In genomic region chr11:65685981-65686380, GRCh38 we compare ENCODE assay signal across 28 cellular contexts.
"Had no signal": no experiment of that assay in that cellular context is flagged by ENCODE, and none has a peak within 500 bp of the region (broad histone marks: within the 10 kb centered on the region; RNA-seq: fewer than 3 reads in every experiment).

No MANE protein-coding gene starts in this region.

- H3K27me3 Mint-ChIP-seq: activated naive CD8-positive, alpha-beta T cell treated with anti-CD3 and anti-CD28 coated beads for 36 hours; natural killer cell treated with Interleukin-12 subunit alpha and Interleukin-12 subunit beta and Interleukin-15 and Interleukin-18, amount 100 ng/mL, for 72 hours had no signal

- ATAC-seq: activated CD4-positive, CD25-positive, alpha-beta regulatory T cell treated with anti-CD3 and anti-CD28 coated beads, Interleukin-2, amount 50 U/mL, for 24 hours; left lobe of liver; mucosa of descending colon; natural killer cell treated with Interleukin-12 subunit alpha and Interleukin-12 subunit beta and Interleukin-15 and Interleukin-18, amount 100 ng/mL, for 72 hours; T-helper 17 cell had no signal

- H3K4me3 ChIP-seq: adrenal gland, ascending aorta, lung, mucosa of descending colon had no signal

- H3K27me3 ChIP-seq: adrenal gland, ascending aorta had no signal

- FAIRE-seq: endothelial cell of umbilical vein, frontal cortex, urothelium cell line had no signal

- H3K27ac ChIP-seq: adrenal gland, ascending aorta, WERI-Rb-1 had no signal

- H3K36me3 Mint-ChIP-seq: activated CD4-positive, alpha-beta memory T cell treated with anti-CD3 and anti-CD28 coated beads for 36 hours; activated naive CD8-positive, alpha-beta T cell treated with anti-CD3 and anti-CD28 coated beads for 36 hours; brain; natural killer cell treated with Interleukin-12 subunit alpha and Interleukin-12 subunit beta and Interleukin-15 and Interleukin-18, amount 100 ng/mL, for 72 hours had no signal

- H3K4me3 Mint-ChIP-seq: activated CD4-positive, alpha-beta memory T cell treated with anti-CD3 and anti-CD28 coated beads for 36 hours; activated naive CD4-positive, alpha-beta T cell treated with anti-CD3 and anti-CD28 coated beads for 36 hours; activated naive CD8-positive, alpha-beta T cell treated with anti-CD3 and anti-CD28 coated beads for 36 hours; activated T-helper 1 cell treated with anti-CD3 and anti-CD28 coated beads, Interleukin-12 subunit alpha, Interleukin-12 subunit beta, Interleukin-2, Interleukin-4 antibody, amounts not matched to agents 30 ng/mL and 10 ng/mL and 1 ng/mL, durations not matched to agents 14 hours and 24 hours and 36 hours; brain; natural killer cell treated with Interleukin-12 subunit alpha and Interleukin-12 subunit beta and Interleukin-15 and Interleukin-18, amount 100 ng/mL, for 72 hours; T-helper 17 cell had no signal

- H3K4me1 ChIP-seq: adrenal gland, ascending aorta had no signal

- H3K9me3 Mint-ChIP-seq: activated CD4-positive, alpha-beta memory T cell treated with anti-CD3 and anti-CD28 coated beads for 36 hours; activated naive CD4-positive, alpha-beta T cell treated with anti-CD3 and anti-CD28 coated beads for 36 hours; activated naive CD8-positive, alpha-beta T cell treated with anti-CD3 and anti-CD28 coated beads for 36 hours; activated T-helper 1 cell treated with anti-CD3 and anti-CD28 coated beads, Interleukin-12 subunit alpha, Interleukin-12 subunit beta, Interleukin-2, Interleukin-4 antibody, amounts not matched to agents 30 ng/mL and 10 ng/mL and 1 ng/mL, durations not matched to agents 14 hours and 24 hours and 36 hours; brain; natural killer cell treated with Interleukin-12 subunit alpha and Interleukin-12 subunit beta and Interleukin-15 and Interleukin-18, amount 100 ng/mL, for 72 hours had no signal

- H3K9me3 ChIP-seq: adrenal gland, ascending aorta, mucosa of descending colon had no signal

- H3K36me3 ChIP-seq: adrenal gland, ascending aorta, WERI-Rb-1 had no signal

- DNase-seq: activated CD4-positive, alpha-beta memory T cell treated with anti-CD3 and anti-CD28 coated beads for 36 hours; activated CD4-positive, alpha-beta T cell treated with anti-CD3 and anti-CD28 coated beads for 48 hours; activated CD8-positive, alpha-beta memory T cell treated with anti-CD3 and anti-CD28 coated beads, Interleukin-2, amount 50 U/mL, for 4 hours; activated effector memory CD4-positive, alpha-beta T cell treated with anti-CD3 and anti-CD28 coated beads, Interleukin-2, amount 50 U/mL, for 16 hours; activated naive CD4-positive, alpha-beta T cell treated with anti-CD3 and anti-CD28 coated beads for 36 hours; activated naive CD8-positive, alpha-beta T cell treated with anti-CD3 and anti-CD28 coated beads for 36 hours; activated T-cell treated with anti-CD3 and anti-CD28 coated beads, Interleukin-2, amount 50 U/mL, for 1 hour; caudate nucleus; hippocampal formation; mucosa of descending colon; stimulated activated CD4-positive, alpha-beta T cell treated with anti-CD3 and anti-CD28 coated beads, Interleukin-15, amount 100 ng/mL, for 24 hours; stimulated activated CD4-positive, alpha-beta T cell treated with anti-CD3 and anti-CD28 coated beads, Interleukin-2, amount 100 ng/mL, for 24 hours; stimulated activated naive CD4-positive, alpha-beta T cell; T-helper 17 cell; T1000; trophoblast cell; WERI-Rb-1 had no signal

- H3K27ac Mint-ChIP-seq: activated CD4-positive, alpha-beta memory T cell treated with anti-CD3 and anti-CD28 coated beads for 36 hours; activated naive CD4-positive, alpha-beta T cell treated with anti-CD3 and anti-CD28 coated beads for 36 hours; activated naive CD8-positive, alpha-beta T cell treated with anti-CD3 and anti-CD28 coated beads for 36 hours; activated T-helper 1 cell treated with anti-CD3 and anti-CD28 coated beads, Interleukin-12 subunit alpha, Interleukin-12 subunit beta, Interleukin-2, Interleukin-4 antibody, amounts not matched to agents 30 ng/mL and 10 ng/mL and 1 ng/mL, durations not matched to agents 14 hours and 24 hours and 36 hours; brain; natural killer cell treated with Interleukin-12 subunit alpha and Interleukin-12 subunit beta and Interleukin-15 and Interleukin-18, amount 100 ng/mL, for 72 hours; T-helper 17 cell had no signal

- H3K4me1 Mint-ChIP-seq: activated naive CD8-positive, alpha-beta T cell treated with anti-CD3 and anti-CD28 coated beads for 36 hours; brain; T-helper 17 cell had no signal
